ENCODE assay signal across 7 cellular contexts in genomic region chr2:211611061-211611518, GRCh38.
DNase-seq lines count a peak whose midpoint lies in the region; ATAC-seq, FAIRE-seq and TF ChIP-seq lines count a peak whose summit lies in the region.

No MANE protein-coding gene starts in this region.

- peak overlapping the region; percentile 44 to 57 (median 45) for H3K4me3 ChIP-seq in HepG2 (replicated peaks in 1 of 3; ENCODE audit: insufficient read depth in 1 of 3, low read depth in 2 of 3, low read length in 3 of 3)
- no peak overlapping the region for H3K4me3 ChIP-seq in esophagus muscularis mucosa
- no peak overlapping the region for H3K4me3 ChIP-seq in coronary artery

- H4K20me1 ChIP-seq in HepG2 (ENCODE audit: insufficient read depth, low read length) = no peaks in the 10 kb centered on the region

- BruUV-seq in HepG2 (replicated peaks; lab: Mats Ljungman, UMichigan) = no TSS peak

- no peaks in the 10 kb centered on the region for H3K4me1 Mint-ChIP-seq in CD14-positive monocyte

- no peak for TF ChIP-seq EP300 in HepG2 (IDR thresholded peaks at IDR 0.05; ENCODE audit: low read depth in 2 of 2, low read length in 2 of 2)
- no peak for TF ChIP-seq EP300 in HepG2 (CRISPR knock-in tag; IDR thresholded peaks at IDR 0.05; ENCODE audit: borderline replicate concordance)
- no peak for TF ChIP-seq EP300 in esophagus muscularis mucosa (IDR thresholded peaks at IDR 0.05)

- ATAC-seq in HG03095 (IDR thresholded peaks at IDR 0.05; ENCODE audit: unreplicated experiment) (peak; percentile 63), HepG2 (peak; percentile 95)

- H3K9me3 Mint-ChIP-seq in CD14-positive monocyte = peaks cover 0 to 4% (median 0%) of the 10 kb centered on the region in 7 donors

- no peak for TF ChIP-seq RAD21 in HepG2 (CRISPR knock-in tag; IDR thresholded peaks at IDR 0.05)

- 24% methylated on average over 6 of the region's 6 CpGs for WGBS in HepG2 (ENCODE audit: low lambda C conversion rate)
- WGBS in esophagus muscularis mucosa = 92% methylated on average over 6 of the region's 6 CpGs

- no peak for FAIRE-seq in HepG2 (lab: Jason Lieb, UNC)

- peak overlapping the region; percentile 67 for H3K4me2 ChIP-seq in HepG2 (ENCODE audit: low read depth, low read length)

- no peak for TF ChIP-seq POLR2A in HepG2 (IDR thresholded peaks at IDR 0.05; ENCODE audit: insufficient read depth in 1 of 2, low read depth in 2 of 2, low read length in 2 of 2)
- no peak for TF ChIP-seq POLR2A in esophagus muscularis mucosa (IDR thresholded peaks at IDR 0.05; ENCODE audit: low read depth)

- CTCF ChIA-PET in HepG2 (lab: Yijun Ruan, JAX; ENCODE audit: low intra/inter-chr PET ratio, low total read pairs) = no interaction called here

- H3K4me1 ChIP-seq in HepG2 (ENCODE audit: insufficient read depth, low read length) (no peaks in the 10 kb centered on the region), esophagus muscularis mucosa (no peaks in the 10 kb centered on the region)

- H3K27me3 Mint-ChIP-seq in CD14-positive monocyte (ENCODE audit: low read depth in 3 of 3) = no peaks in the 10 kb centered on the region

- DNase-seq in GM10266 (ENCODE audit: extremely low spot score) (peak; percentile 4), RKO (ENCODE audit: low spot score) (peak; percentile 68), HepG2 (ENCODE audit: low spot score) (peak; percentile 51), esophagus muscularis mucosa (ENCODE audit: extremely low spot score) (no peak), CD14-positive monocyte (ENCODE audit: low spot score) (no peak), coronary artery (ENCODE audit: low spot score) (no peak)

- intact Hi-C loops in HepG2 (cut with micrococcal nuclease; ENCODE audit: unreplicated experiment) (no loop called here), esophagus muscularis mucosa (cut with DNase I) (no loop called here), CD14-positive monocyte (cut with micrococcal nuclease) (no loop called here)

- POLR2A ChIA-PET in HepG2 (lab: Yijun Ruan, JAX) = no interaction called here

- H3K9me3 ChIP-seq in HepG2 (ENCODE audit: low read length) (no peaks in the 10 kb centered on the region), esophagus muscularis mucosa (no peaks in the 10 kb centered on the region)

- H3K36me3 ChIP-seq in HepG2 (replicated peaks in 1 of 2; ENCODE audit: control insufficient read depth in 1 of 2, insufficient read depth in 2 of 2, low read length in 2 of 2) (no peaks in the 10 kb centered on the region), esophagus muscularis mucosa (no peaks in the 10 kb centered on the region)

- H2AFZ ChIP-seq in HepG2 (ENCODE audit: low read length) = peak overlapping the region; percentile 64

- H3K27ac ChIP-seq in HepG2 (ENCODE audit: extremely low read length, insufficient read depth, low read length) = no peak overlapping the region
- no peak overlapping the region for H3K27ac ChIP-seq in esophagus muscularis mucosa (replicated peaks in 1 of 4)
- no peak overlapping the region for H3K27ac ChIP-seq in coronary artery

- no peak for TF ChIP-seq CTCF in GM10266 (IDR thresholded peaks at IDR 0.05; ENCODE audit: control insufficient read depth, insufficient read depth, low read depth, missing control alignments)
- no peak for TF ChIP-seq CTCF in HepG2 (CRISPR knock-in tag; IDR thresholded peaks at IDR 0.05)
- TF ChIP-seq CTCF in esophagus muscularis mucosa (IDR thresholded peaks at IDR 0.05) = no peak
- TF ChIP-seq CTCF in CD14-positive monocyte (IDR thresholded peaks at IDR 0.05) = no peak
- no peak for TF ChIP-seq CTCF in coronary artery (IDR thresholded peaks at IDR 0.05)

- H3K9ac ChIP-seq in HepG2 (ENCODE audit: insufficient read depth, low read depth, low read length) = no peak overlapping the region

- no peak overlapping the region for H3K27ac Mint-ChIP-seq in CD14-positive monocyte

- H3K4me3 Mint-ChIP-seq in CD14-positive monocyte = no peak overlapping the region

- H3K27me3 ChIP-seq in HepG2 (ENCODE audit: control insufficient read depth in 1 of 2, insufficient read depth in 2 of 2, low read length in 2 of 2) (no peaks in the 10 kb centered on the region), esophagus muscularis mucosa (no peaks in the 10 kb centered on the region)

- in situ Hi-C loops in HepG2 (cut with HindIII; ENCODE audit: extremely low pct_ligation_motif_present, low pct_unique_long_range_greater_than_20kb) = no loop called here

- no peaks in the 10 kb centered on the region for H3K79me2 ChIP-seq in HepG2 (ENCODE audit: insufficient read depth, low read length)

- H3K36me3 Mint-ChIP-seq in CD14-positive monocyte = no peaks in the 10 kb centered on the region

TF ChIP-seq in HepG2, 621 proteins besides CTCF, POLR2A, EP300 and RAD21 (continues in another document):
- no peak for TF ChIP-seq SOX5 (CRISPR knock-in tag; IDR thresholded peaks at IDR 0.05; ENCODE audit: borderline replicate concordance)
- TF ChIP-seq JUN (CRISPR knock-in tag; IDR thresholded peaks at IDR 0.05) = no peak
- TF ChIP-seq MED13 (CRISPR knock-in tag; IDR thresholded peaks at IDR 0.05) = no peak
- TF ChIP-seq SYNCRIP (IDR thresholded peaks at IDR 0.05; ENCODE audit: insufficient read depth, low read depth, low read length) = no peak
- no peak for TF ChIP-seq MTA1 (CRISPR knock-in tag; IDR thresholded peaks at IDR 0.05; ENCODE audit: borderline replicate concordance)
- peak; percentile 56; the same call in 1 of the 2 replicates for TF ChIP-seq ZMYM4 (CRISPR knock-in tag; IDR thresholded peaks at IDR 0.05)
- TF ChIP-seq POGK (CRISPR knock-in tag; conservative IDR thresholded peaks at IDR 0.05) = no peak
- TF ChIP-seq KAT2B (IDR thresholded peaks at IDR 0.05; ENCODE audit: borderline replicate concordance, low read depth, low read length) = no peak
- no peak for TF ChIP-seq ZNF512B (CRISPR knock-in tag; IDR thresholded peaks at IDR 0.05; ENCODE audit: borderline replicate concordance)
- no peak for TF ChIP-seq DDIT3 (CRISPR knock-in tag; IDR thresholded peaks at IDR 0.05)
- TF ChIP-seq ZNF614 (CRISPR knock-in tag; IDR thresholded peaks at IDR 0.05; ENCODE audit: borderline replicate concordance) = no peak
- no peak for TF ChIP-seq U2AF2 (IDR thresholded peaks at IDR 0.05; ENCODE audit: low read depth, low read length)
- no peak for TF ChIP-seq IKZF4 (CRISPR knock-in tag; IDR thresholded peaks at IDR 0.05; ENCODE audit: borderline replicate concordance, low read depth, not compliant biosample characterization)
- no peak for TF ChIP-seq ZNF20 (CRISPR knock-in tag; IDR thresholded peaks at IDR 0.05)
- TF ChIP-seq NFIB (CRISPR knock-in tag; IDR thresholded peaks at IDR 0.05; ENCODE audit: borderline replicate concordance) = no peak
- TF ChIP-seq ZNF724P (CRISPR knock-in tag; IDR thresholded peaks at IDR 0.05; ENCODE audit: borderline replicate concordance) = no peak
- TF ChIP-seq ZNF800 (CRISPR knock-in tag; IDR thresholded peaks at IDR 0.05) = no peak
- no peak for TF ChIP-seq HMGA1 (CRISPR knock-in tag; conservative IDR thresholded peaks at IDR 0.05)

Comparison
In these comparisons a context has a peak if more than half of its experiments do, and no peak if none do; other contexts are left out.
1. DNase-seq: peak in GM10266 (single experiment), RKO (single experiment) and HepG2 (single experiment); none in esophagus muscularis mucosa (single experiment), CD14-positive monocyte (single experiment) and coronary artery (single experiment).
2. H3K4me3 ChIP-seq: peak in HepG2 (3 of 3); none in esophagus muscularis mucosa (0 of 4) and coronary artery (single experiment).